In the genomic region with DNA sequence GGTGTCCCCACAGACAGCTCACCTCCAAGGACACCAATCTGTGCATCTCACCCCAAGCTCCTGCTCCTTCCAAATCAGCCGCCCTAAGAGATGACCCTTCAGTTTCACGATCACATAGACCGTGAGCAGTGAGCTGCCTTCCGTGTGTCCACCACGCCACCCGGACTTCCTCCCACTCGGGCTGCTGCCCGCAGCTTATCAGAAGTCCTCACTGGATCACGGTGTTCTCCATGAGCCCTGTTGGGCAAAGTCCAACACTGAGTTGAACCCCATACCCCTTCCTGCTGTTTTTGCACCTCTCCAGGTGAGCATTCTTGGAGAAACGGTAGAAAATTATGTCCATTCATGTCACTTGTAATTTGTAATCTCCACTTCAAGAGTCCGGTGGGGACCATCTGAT, we compare ENCODE assay signal across 20 cellular contexts.
DNase-seq lines count a peak whose midpoint lies in the region; ATAC-seq and TF ChIP-seq lines count a peak whose summit lies in the region.
"Had no signal": no experiment of that assay in that cellular context is flagged by ENCODE, and none has a peak within 500 bp of the region (broad histone marks: within the 10 kb centered on the region; RNA-seq: fewer than 3 reads in every experiment).

No MANE protein-coding gene starts in this region.

- no peak for ATAC-seq in activated CD8-positive, alpha-beta memory T cell treated with anti-CD3 and anti-CD28 coated beads, Interleukin-2, amount 10 ng/mL, durations not matched to agents 7 days and 5 days
- ATAC-seq in left lobe of liver, result no peak
- no peak for ATAC-seq in upper lobe of right lung
- no peak for ATAC-seq in HG03342 (IDR thresholded peaks at IDR 0.05; ENCODE audit: unreplicated experiment)
- ATAC-seq in HG03196 (IDR thresholded peaks at IDR 0.05; ENCODE audit: unreplicated experiment), result no peak
- ATAC-seq: A549, HepG2 had no signal

- H3K4me3 ChIP-seq in trophoblast cell (ENCODE audit: low read depth, low read length), result no peak overlapping the region
- H3K4me3 ChIP-seq in upper lobe of right lung, result no peak overlapping the region
- H3K4me3 ChIP-seq: A549, BLaER1, GM23248, HAP-1 had no signal

- no peaks in the 10 kb centered on the region for H3K27me3 ChIP-seq in trophoblast cell (ENCODE audit: insufficient read depth, low read length)
- no peaks in the 10 kb centered on the region for H3K27me3 ChIP-seq in upper lobe of right lung
- H3K27me3 ChIP-seq: BLaER1 had no signal

- peak overlapping the region; percentile 97 for H2BK120ac ChIP-seq in trophoblast cell (ENCODE audit: insufficient read depth, low read length, poor library complexity)

- H3K9me3 ChIP-seq in trophoblast cell (ENCODE audit: insufficient read depth, low read depth, low read length) (no peaks in the 10 kb centered on the region), upper lobe of right lung (no peaks in the 10 kb centered on the region)
- H3K9me3 ChIP-seq: A549, BLaER1, HAP-1 had no signal

- H3K9me3 Mint-ChIP-seq in activated CD8-positive, alpha-beta memory T cell treated with anti-CD3 and anti-CD28 coated beads, Interleukin-2, amount 10 ng/mL, durations not matched to agents 7 days and 5 days (ENCODE audit: low read depth), result no peaks in the 10 kb centered on the region

- peak overlapping the region; percentile 92 for H2BK5ac ChIP-seq in trophoblast cell (ENCODE audit: low read depth, low read length, poor library complexity)

- no peaks in the 10 kb centered on the region for H3K36me3 Mint-ChIP-seq in activated CD8-positive, alpha-beta memory T cell treated with anti-CD3 and anti-CD28 coated beads, Interleukin-2, amount 10 ng/mL, durations not matched to agents 7 days and 5 days
- H3K36me3 Mint-ChIP-seq: CD14-positive monocyte; CD4-positive, alpha-beta memory T cell; IgD-negative memory B cell had no signal

- no peaks in the 10 kb centered on the region for H3K4me1 Mint-ChIP-seq in activated CD8-positive, alpha-beta memory T cell treated with anti-CD3 and anti-CD28 coated beads, Interleukin-2, amount 10 ng/mL, durations not matched to agents 7 days and 5 days
- H3K4me1 Mint-ChIP-seq: CD14-positive monocyte; CD4-positive, alpha-beta memory T cell; IgD-negative memory B cell had no signal

- no peak for TF ChIP-seq CTCF in upper lobe of right lung (IDR thresholded peaks at IDR 0.05)

- H3K4me1 ChIP-seq in trophoblast cell (ENCODE audit: control insufficient read depth in 1 of 2, insufficient read depth in 2 of 2, low read length in 2 of 2), result peaks cover 32 to 33% of the 10 kb centered on the region in 2 experiments
- no peaks in the 10 kb centered on the region for H3K4me1 ChIP-seq in upper lobe of right lung
- H3K4me1 ChIP-seq: A549, BLaER1, HAP-1 had no signal

- peak overlapping the region; percentile 99 for H2BK12ac ChIP-seq in trophoblast cell (ENCODE audit: low read length)

- CTCF ChIA-PET in activated CD8-positive, alpha-beta memory T cell treated with anti-CD3 and anti-CD28 coated beads, Interleukin-2, amount 10 ng/mL, durations not matched to agents 7 days and 5 days (lab: Charles Lee), result no interaction called here

- no peak overlapping the region for H3K23ac ChIP-seq in trophoblast cell (ENCODE audit: low read length)

- no peak overlapping the region for H3K4me2 ChIP-seq in trophoblast cell (ENCODE audit: low read length)
- H3K4me2 ChIP-seq: A549, BLaER1 had no signal

- no peak overlapping the region for H3K4me3 Mint-ChIP-seq in activated CD8-positive, alpha-beta memory T cell treated with anti-CD3 and anti-CD28 coated beads, Interleukin-2, amount 10 ng/mL, durations not matched to agents 7 days and 5 days
- H3K4me3 Mint-ChIP-seq: CD14-positive monocyte; CD4-positive, alpha-beta memory T cell; IgD-negative memory B cell had no signal

- peak overlapping the region; percentile 91 for H4K8ac ChIP-seq in trophoblast cell (ENCODE audit: low read depth, low read length)

- no peak overlapping the region for H3K27ac ChIP-seq in trophoblast cell (ENCODE audit: low read depth, low read length)
- H3K27ac ChIP-seq in upper lobe of right lung, result no peak overlapping the region
- H3K27ac ChIP-seq: 22Rv1, A549, BLaER1, GM23248 had no signal

- H2AFZ ChIP-seq in trophoblast cell (ENCODE audit: insufficient read depth, low read length, poor library complexity), result no peak overlapping the region
- H2AFZ ChIP-seq: GM23248 had no signal

- no peak overlapping the region for H4K12ac ChIP-seq in trophoblast cell (ENCODE audit: low read depth, low read length)

- no peak overlapping the region for H3K9ac ChIP-seq in trophoblast cell (ENCODE audit: low read length)
- H3K9ac ChIP-seq: BLaER1, GM23248 had no signal

- peak overlapping the region; percentile 93 for H3K14ac ChIP-seq in trophoblast cell (ENCODE audit: low read length)

- H3K18ac ChIP-seq in trophoblast cell (ENCODE audit: low read length), result peak overlapping the region; percentile 96

- peak overlapping the region; percentile 84 for H3K4ac ChIP-seq in trophoblast cell (ENCODE audit: low read depth, low read length)

- no peaks in the 10 kb centered on the region for H3K27me3 Mint-ChIP-seq in activated CD8-positive, alpha-beta memory T cell treated with anti-CD3 and anti-CD28 coated beads, Interleukin-2, amount 10 ng/mL, durations not matched to agents 7 days and 5 days
- H3K27me3 Mint-ChIP-seq: IgD-negative memory B cell had no signal

- H3K79me2 ChIP-seq in trophoblast cell (ENCODE audit: control insufficient read depth, insufficient read depth, low read length, poor library complexity), result peaks cover 12% of the 10 kb centered on the region

- peak overlapping the region; percentile 98 for H2AK5ac ChIP-seq in trophoblast cell (ENCODE audit: low read length)

- peaks cover 48% of the 10 kb centered on the region for H3K79me1 ChIP-seq in trophoblast cell (ENCODE audit: low read length)

- peak overlapping the region; percentile 99 for H4K91ac ChIP-seq in trophoblast cell (ENCODE audit: low read depth, low read length)

- H3K27ac Mint-ChIP-seq in activated CD8-positive, alpha-beta memory T cell treated with anti-CD3 and anti-CD28 coated beads, Interleukin-2, amount 10 ng/mL, durations not matched to agents 7 days and 5 days, result no peak overlapping the region
- H3K27ac Mint-ChIP-seq: CD14-positive monocyte; CD4-positive, alpha-beta memory T cell; IgD-negative memory B cell had no signal

- no CpG with 5 or more reads among the region's 11 CpGs for WGBS in trophoblast cell (ENCODE audit: extremely low coverage, insufficient coverage, insufficient read length)

- peak; percentile 27 for DNase-seq in activated CD8-positive, alpha-beta memory T cell treated with anti-CD3 and anti-CD28 coated beads, Interleukin-2, amount 10 ng/mL, durations not matched to agents 7 days and 5 days
- no peak for DNase-seq in activated CD8-positive, alpha-beta memory T cell treated with anti-CD3 and anti-CD28 coated beads, Interleukin-2, amount 50 U/mL, for 48 hours
- peak; percentile 15 for DNase-seq in left lobe of liver (ENCODE audit: low spot score)
- no peak for DNase-seq in trophoblast cell
- peak; percentile 11 for DNase-seq in upper lobe of right lung
- DNase-seq in superior temporal gyrus (ENCODE audit: extremely low spot score), result no peak
- DNase-seq: AML-193; CD4-positive, alpha-beta memory T cell; DMS 273 treated with DMSO at 0.1 percent for 48 hours; DMS53; GM23248 had no signal

- H3K36me3 ChIP-seq in trophoblast cell (ENCODE audit: control insufficient read depth in 1 of 2, insufficient read depth in 2 of 2, low read length in 2 of 2), result no peaks in the 10 kb centered on the region
- no peaks in the 10 kb centered on the region for H3K36me3 ChIP-seq in upper lobe of right lung
- H3K36me3 ChIP-seq: BLaER1, HAP-1 had no signal

- intact Hi-C loops in upper lobe of right lung (cut with DNase I), result no loop called here

Comparison
In these comparisons a context has a peak if more than half of its experiments do, and no peak if none do; other contexts are left out.
1. DNase-seq: peak in activated CD8-positive, alpha-beta memory T cell treated with anti-CD3 and anti-CD28 coated beads, Interleukin-2, amount 10 ng/mL, durations not matched to agents 7 days and 5 days (single experiment), left lobe of liver (single experiment) and upper lobe of right lung (single experiment); none in activated CD8-positive, alpha-beta memory T cell treated with anti-CD3 and anti-CD28 coated beads, Interleukin-2, amount 50 U/mL, for 48 hours (single experiment), trophoblast cell (0 of 2) and superior temporal gyrus (single experiment).